Comparison of ENCODE assay signal across 8 cellular contexts in genomic region chr19:18292810-18293641, GRCh38. TPM values are rescaled to one million over a fixed set of nuclear protein-coding genes. Genes with fewer than 3 reads are reported as not detected.
A peak's percentile ranks its signal among the peaks of the same experiment; 100 is the strongest.
DNase-seq lines count a peak whose midpoint lies in the region; ATAC-seq, FAIRE-seq and TF ChIP-seq lines count a peak whose summit lies in the region.

No MANE protein-coding gene starts in this region.

- H3K4me3 ChIP-seq in H1 (ENCODE audit: extremely low read depth in 1 of 4, insufficient read depth in 2 of 4, low read depth in 3 of 4, low read length in 4 of 4) (peak overlapping the region; percentile 55 to 75 (median 66)), lung (peak overlapping the region; percentile 69)

- H2BK5ac ChIP-seq in H1 (ENCODE audit: low read depth, low read length), result peak overlapping the region; percentile 97

- no peaks in the 10 kb centered on the region for H3K9me3 ChIP-seq in H1 (ENCODE audit: insufficient read depth in 2 of 2, low read depth in 1 of 2, low read length in 1 of 2)
- no peaks in the 10 kb centered on the region for H3K9me3 ChIP-seq in lung (ENCODE audit: control insufficient read depth in 2 of 2, insufficient read depth in 1 of 2, low read length in 1 of 2)

- H3K27ac ChIP-seq in H1 (ENCODE audit: low read depth, low read length) (peak overlapping the region; percentile 81; the same call in 1 of the 2 replicates), lung (ENCODE audit: low read depth in 1 of 2, low read length in 1 of 2) (peak overlapping the region; percentile 96)

- H3K4ac ChIP-seq in H1 (replicated peaks; ENCODE audit: insufficient read length, low read depth, low read length), result peak overlapping the region; percentile 65

- peak overlapping the region; percentile 84 for H4K91ac ChIP-seq in H1 (replicated peaks; ENCODE audit: insufficient read length, low read length)

- ATAC-seq in lung (ENCODE audit: insufficient read depth, low FRiP score) (peak; percentile 39), GM18861 (IDR thresholded peaks at IDR 0.05; ENCODE audit: unreplicated experiment) (no peak), HG02571 (IDR thresholded peaks at IDR 0.05; ENCODE audit: unreplicated experiment) (no peak)

- peak overlapping the region; percentile 72 for H3K18ac ChIP-seq in H1 (ENCODE audit: extremely low read depth, low read length)

- peak overlapping the region; percentile 1; the same call in 1 of the 2 replicates for H2AK5ac ChIP-seq in H1 (ENCODE audit: low read depth, low read length)

- H3K36me3 ChIP-seq in H1 (ENCODE audit: control insufficient read depth in 2 of 4, insufficient read depth in 4 of 4, low read length in 3 of 4) (no peaks in the 10 kb centered on the region; a peak in 1 of 8 replicates), lung (ENCODE audit: control insufficient read depth in 2 of 2, insufficient read depth in 2 of 2, low read length in 2 of 2) (no peaks in the 10 kb centered on the region)

- peaks cover 24% of the 10 kb centered on the region for H3K23me2 ChIP-seq in H1 (ENCODE audit: low read depth, low read length)

- H3K9ac ChIP-seq in H1 (replicated peaks in 1 of 4; ENCODE audit: extremely low read depth in 1 of 4, low read depth in 3 of 4, low read length in 3 of 4), result peak overlapping the region in 1 of 4 experiments; percentile 62; a peak in 2 of 7 replicates

- no peak overlapping the region for H2AFZ ChIP-seq in H1 (ENCODE audit: low read length)

- H3K27me3 ChIP-seq in H1 (replicated peaks in 1 of 4; ENCODE audit: control insufficient read depth in 3 of 4, extremely low read depth in 1 of 4, insufficient read depth in 3 of 4, low read length in 3 of 4), result no peaks in the 10 kb centered on the region
- H3K27me3 ChIP-seq in lung (ENCODE audit: control insufficient read depth, insufficient read depth), result no peaks in the 10 kb centered on the region

- H2BK20ac ChIP-seq in H1 (ENCODE audit: low read length), result peak overlapping the region; percentile 72; the same call in 1 of the 2 replicates

- H2BK15ac ChIP-seq in H1 (ENCODE audit: low read length), result peak overlapping the region; percentile 53

- H2BK120ac ChIP-seq in H1 (replicated peaks; ENCODE audit: low read depth, low read length), result peak overlapping the region; percentile 24

- DNase-seq in Daoy (ENCODE audit: low read depth) (peak; percentile 44), KG1 (lab: John Stamatoyannopoulos, UW) (peak; percentile 37), UCSD-AML1 (lab: John Stamatoyannopoulos, UW; ENCODE audit: unreplicated experiment) (peak; percentile 90), H1 (ENCODE audit: low read depth in 1 of 2, low spot score in 2 of 2) (peak; percentile 79 to 94), lung (ENCODE audit: low spot score) (peak; percentile 87)
- DNase-seq in stimulated activated naive CD4-positive, alpha-beta T cell treated with Interleukin-2 at 50 U/mL for 16 hours (lab: John Stamatoyannopoulos, UW), result peak; percentile 25

- FAIRE-seq in H1 (lab: Jason Lieb, UNC), result no peak

- H3K14ac ChIP-seq in H1 (ENCODE audit: insufficient read length), result no peak overlapping the region

- no peak for TF ChIP-seq POLR2A in H1 (IDR thresholded peaks at IDR 0.05; ENCODE audit: control extremely low read depth in 1 of 2, low read depth in 2 of 2, low read length in 2 of 2)

- no peaks in the 10 kb centered on the region for H3K79me2 ChIP-seq in H1 (ENCODE audit: control insufficient read depth in 1 of 2, insufficient read depth in 2 of 2, low read length in 2 of 2)

- H3K23ac ChIP-seq in H1 (ENCODE audit: insufficient read length), result no peak overlapping the region

- 0 out of 3 replicates have a peak, but pooled peaks of 1 of the 2 experiments have one; percentile 30 for TF ChIP-seq EP300 in H1 (IDR thresholded peaks at IDR 0.05; ENCODE audit: borderline replicate concordance in 1 of 2, low read depth in 2 of 2, low read length in 2 of 2)

- H4K20me1 ChIP-seq in H1 (replicated peaks in 1 of 2; ENCODE audit: control insufficient read depth in 1 of 2, insufficient read depth in 2 of 2, low read length in 2 of 2), result peaks cover 0 to 8% of the 10 kb centered on the region in 2 experiments

- CTCF ChIA-PET in H1 (lab: Charles Lee; ENCODE audit: partially characterized antibody), result interaction anchor here (0.6 to 3.5 kb wide), 13 partner anchors 9 to 117 kb away, joined by 3 to 52 read pairs (median 4); partner anchors contain the start of genes IQCN and JUND

- H3K56ac ChIP-seq in H1 (replicated peaks; ENCODE audit: insufficient read length, low read depth, low read length), result peak overlapping the region; percentile 47

- peak overlapping the region; percentile 75 to 84 for H3K4me2 ChIP-seq in H1 (ENCODE audit: insufficient read depth in 1 of 2, low read depth in 2 of 2, low read length in 2 of 2)

- peak overlapping the region; percentile 72; the same call in 1 of the 2 replicates for H2BK12ac ChIP-seq in H1 (ENCODE audit: low read depth, low read length)

- H3K4me1 ChIP-seq in H1 (replicated peaks in 1 of 4; ENCODE audit: control insufficient read depth in 3 of 4, insufficient read depth in 4 of 4, low read length in 3 of 4) (peaks cover 4 to 31% (median 26%) of the 10 kb centered on the region in 4 experiments), lung (ENCODE audit: control insufficient read depth in 2 of 2, insufficient read depth in 2 of 2, low read length in 2 of 2) (peaks cover 0 to 6% of the 10 kb centered on the region in 2 donors)

- 7% methylated on average over 23 of the region's 31 CpGs; no CpG with 5 or more reads in 1 of the 2 experiments for WGBS in H1 (ENCODE audit: extremely low coverage in 1 of 2, insufficient coverage in 1 of 2, insufficient read length in 1 of 2, insufficient replicate concordance in 2 of 2, low coverage in 1 of 2, low lambda C conversion rate in 2 of 2, missing lambda C conversion rate in 1 of 2), 2 experiments
- 9 to 12% methylated on average over 29 to 31 of the region's 31 CpGs for WGBS in lung, 2 donors

- H4K8ac ChIP-seq in H1 (ENCODE audit: extremely low read depth, insufficient read depth, low read length), result peak overlapping the region; percentile 90; the same call in 1 of the 2 replicates

- TF ChIP-seq RAD21 in H1 (IDR thresholded peaks at IDR 0.05 in 1 of 2, conservative IDR thresholded peaks at IDR 0.05 in 1 of 2; ENCODE audit: low read depth in 2 of 2, low read length in 2 of 2), result no peak; a peak in 1 of 4 replicates

- no peaks in the 10 kb centered on the region for H3K79me1 ChIP-seq in H1 (ENCODE audit: low read depth, low read length)

- POLR2A ChIA-PET in H1 (lab: Charles Lee; ENCODE audit: partially characterized antibody), result interaction anchor here (0.7 to 6.2 kb wide), 28 partner anchors 8 to 139 kb away, joined by 3 to 237 read pairs (median 4); partner anchors contain the start of genes IQCN, JUND, LSM4 and SSBP4

- peak overlapping the region; percentile 69 for H4K5ac ChIP-seq in H1 (ENCODE audit: insufficient read length, low read depth, low read length)

- no peak for TF ChIP-seq CTCF in H1 (IDR thresholded peaks at IDR 0.05; ENCODE audit: control extremely low read depth in 1 of 3, insufficient read depth in 1 of 3, low read depth in 1 of 3, low read length in 3 of 3)
- no peak for TF ChIP-seq CTCF in lung (IDR thresholded peaks at IDR 0.05; ENCODE audit: control extremely low read depth, extremely low read depth)

RNA-seq across cellular contexts. Expression of gene JUND, which starts 11.6 kb away (rescaled TPM):
- total RNA-seq in Daoy (2014; rRNA removed; shearing (Covaris generic)), result 75.0 and 75.6 TPM in 2 replicates
- 77.5 and 95.8 TPM in 2 replicates for total RNA-seq in H1 (2021; fragmentation: NEBNext Ultra II Directional; extraction: Animal tissue kit (Norgen Biotek cat#: 25700))
- polyA plus RNA-seq in H1 (2011; rRNA removed), result 54.0 and 64.4 TPM in 2 replicates
- 88.8 TPM for polyA plus RNA-seq in H1 (2011; cell fraction: cytosol; rRNA removed)
- polyA plus RNA-seq in H1 (2011; cell fraction: nucleus; rRNA removed), result 97.7 TPM
- polyA plus RNA-seq in H1 (2012, experiment 1 of 2), result 15.6 to 62.2 TPM (median 61.4 TPM) in 4 replicates
- 20.8 TPM for polyA plus RNA-seq in H1 (2012, experiment 2 of 2)
- polyA plus RNA-seq in H1 (2013, experiment 1 of 2), result 45.5 TPM
- polyA plus RNA-seq in H1 (2013, experiment 2 of 2), result 50.7 TPM
- polyA minus RNA-seq in H1 (2011; rRNA and poly(A)+ RNA removed), result 21.2 and 23.0 TPM in 2 replicates
- polyA minus RNA-seq in H1 (2011; cell fraction: cytosol; rRNA and poly(A)+ RNA removed), result 115 TPM
- 188 TPM for polyA minus RNA-seq in H1 (2011; cell fraction: nucleus; rRNA and poly(A)+ RNA removed)
- 100 to 1,000 TPM; 209 to 290 TPM for total RNA-seq in lung
- polyA plus RNA-seq in lung, result 100 to 1,000 TPM; 161 to 204 TPM

RNA-seq across cellular contexts. Expression of gene IQCN, which starts 18.8 kb away (rescaled TPM):
- total RNA-seq in Daoy (2014; rRNA removed; shearing (Covaris generic)), result 0.74 and 12.6 TPM in 2 replicates
- 0.31 and 1.0 TPM in 2 replicates for total RNA-seq in H1 (2021; fragmentation: NEBNext Ultra II Directional; extraction: Animal tissue kit (Norgen Biotek cat#: 25700))
- polyA plus RNA-seq in H1 (2011; rRNA removed), result 0.36 and 0.82 TPM in 2 replicates
- polyA plus RNA-seq in H1 (2011; cell fraction: cytosol; rRNA removed), result 0.45 TPM
- polyA plus RNA-seq in H1 (2011; cell fraction: nucleus; rRNA removed), result 4.0 TPM
- 0.22 to 0.46 TPM (median 0.31 TPM) in 4 replicates for polyA plus RNA-seq in H1 (2012, experiment 1 of 2)
- polyA plus RNA-seq in H1 (2012, experiment 2 of 2), result 0.18 TPM
- 0.12 TPM for polyA plus RNA-seq in H1 (2013, experiment 1 of 2)
- 0.15 TPM for polyA plus RNA-seq in H1 (2013, experiment 2 of 2)
- polyA minus RNA-seq in H1 (2011; rRNA and poly(A)+ RNA removed), result 0.98 and 1.9 TPM in 2 replicates
- 0.51 TPM for polyA minus RNA-seq in H1 (2011; cell fraction: cytosol; rRNA and poly(A)+ RNA removed)
- 3.5 TPM for polyA minus RNA-seq in H1 (2011; cell fraction: nucleus; rRNA and poly(A)+ RNA removed)
- 1 to 10 TPM; 1.3 to 5.5 TPM for total RNA-seq in lung
- polyA plus RNA-seq in lung, result 1 to 10 TPM in 1 of 2 donors, under 1 TPM in 1; 0.69 to 5.2 TPM

RNA-seq across cellular contexts. Expression of gene LSM4, which starts 29.9 kb away (rescaled TPM):
- 318 and 351 TPM in 2 replicates for total RNA-seq in Daoy (2014; rRNA removed; shearing (Covaris generic))
- total RNA-seq in H1 (2021; fragmentation: NEBNext Ultra II Directional; extraction: Animal tissue kit (Norgen Biotek cat#: 25700)), result 319 and 344 TPM in 2 replicates
- polyA plus RNA-seq in H1 (2011; rRNA removed) (302 and 380 TPM in 2 replicates), lung (100 to 1,000 TPM; 114 to 217 TPM)
- 472 TPM for polyA plus RNA-seq in H1 (2011; cell fraction: cytosol; rRNA removed)
- polyA plus RNA-seq in H1 (2011; cell fraction: nucleus; rRNA removed), result 307 TPM
- polyA plus RNA-seq in H1 (2012, experiment 1 of 2), result 245 to 329 TPM (median 314 TPM) in 4 replicates
- 316 TPM for polyA plus RNA-seq in H1 (2012, experiment 2 of 2)
- 312 TPM for polyA plus RNA-seq in H1 (2013, experiment 1 of 2)
- polyA plus RNA-seq in H1 (2013, experiment 2 of 2), result 316 TPM
- polyA minus RNA-seq in H1 (2011; rRNA and poly(A)+ RNA removed), result 47.1 and 48.2 TPM in 2 replicates
- 90.1 TPM for polyA minus RNA-seq in H1 (2011; cell fraction: cytosol; rRNA and poly(A)+ RNA removed)
- 101 TPM for polyA minus RNA-seq in H1 (2011; cell fraction: nucleus; rRNA and poly(A)+ RNA removed)
- 100 to 1,000 TPM in 1 of 2 donors, 10 to 100 TPM in 1; 67.7 to 114 TPM for total RNA-seq in lung

RNA-seq across cellular contexts. Expression of gene PGPEP1, which starts 47.4 kb away (rescaled TPM):
- total RNA-seq in Daoy (2014; rRNA removed; shearing (Covaris generic)), result 4.6 and 16.4 TPM in 2 replicates
- total RNA-seq in H1 (2021; fragmentation: NEBNext Ultra II Directional; extraction: Animal tissue kit (Norgen Biotek cat#: 25700)), result 33.2 and 33.4 TPM in 2 replicates
- 16.6 and 17.0 TPM in 2 replicates for polyA plus RNA-seq in H1 (2011; rRNA removed)
- polyA plus RNA-seq in H1 (2011; cell fraction: cytosol; rRNA removed), result 19.4 TPM
- 29.1 TPM for polyA plus RNA-seq in H1 (2011; cell fraction: nucleus; rRNA removed)
- polyA plus RNA-seq in H1 (2012, experiment 1 of 2), result 21.0 to 25.1 TPM (median 23.6 TPM) in 4 replicates
- 19.1 TPM for polyA plus RNA-seq in H1 (2012, experiment 2 of 2)
- 41.9 TPM for polyA plus RNA-seq in H1 (2013, experiment 1 of 2)
- 41.8 TPM for polyA plus RNA-seq in H1 (2013, experiment 2 of 2)
- 58.5 and 73.6 TPM in 2 replicates for polyA minus RNA-seq in H1 (2011; rRNA and poly(A)+ RNA removed)
- 23.0 TPM for polyA minus RNA-seq in H1 (2011; cell fraction: cytosol; rRNA and poly(A)+ RNA removed)
- polyA minus RNA-seq in H1 (2011; cell fraction: nucleus; rRNA and poly(A)+ RNA removed), result 27.0 TPM
- 10 to 100 TPM; 14.0 to 41.6 TPM for total RNA-seq in lung
- polyA plus RNA-seq in lung, result 10 to 100 TPM; 13.0 to 15.9 TPM

Comparison
In these comparisons a context has a peak if more than half of its experiments do, and no peak if none do; other contexts are left out.
1. DNase-seq: peak in every context shown above with its lines; median percentile 90 in UCSD-AML1; 87 in lung; 86 in H1; 44 in Daoy; 37 in KG1; 25 in stimulated activated naive CD4-positive, alpha-beta T cell treated with Interleukin-2 at 50 U/mL for 16 hours.